ENCODE assay signal across 1 cellular context in the genomic region with DNA sequence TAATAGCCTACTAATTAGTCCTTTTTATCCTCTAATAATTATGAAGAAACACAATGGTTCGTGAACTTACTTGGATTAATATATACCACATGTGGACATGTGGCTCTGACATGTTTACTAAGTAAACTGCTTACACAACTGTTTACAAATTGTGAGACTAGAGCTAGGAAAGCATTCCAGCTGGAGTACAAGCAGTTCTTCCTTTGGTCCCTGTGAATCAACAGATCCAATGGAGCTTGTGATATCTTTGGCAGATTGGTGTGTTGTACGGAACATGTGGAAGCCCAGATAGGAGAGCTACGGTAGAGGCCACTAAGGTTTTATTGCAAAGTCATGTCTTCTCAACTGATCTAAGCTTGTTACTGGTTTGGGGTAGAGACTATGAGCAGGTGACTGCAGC.
A peak's percentile ranks its signal among the peaks of the same experiment; 100 is the strongest.
TF ChIP-seq lines count a peak whose summit lies in the region.

No MANE protein-coding gene starts in this region.

TF ChIP-seq in liver, 16 proteins besides CTCF, POLR2A, EP300 and RAD21 (continued from another document):
- peak; percentile 63 to 81 for TF ChIP-seq HNF4A (conservative IDR thresholded peaks at IDR 0.05)
- TF ChIP-seq, protein P1, sequence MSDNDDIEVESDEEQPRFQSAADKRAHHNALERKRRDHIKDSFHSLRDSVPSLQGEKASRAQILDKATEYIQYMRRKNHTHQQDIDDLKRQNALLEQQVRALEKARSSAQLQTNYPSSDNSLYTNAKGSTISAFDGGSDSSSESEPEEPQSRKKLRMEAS (IDR thresholded peaks at IDR 0.05) = peak; percentile 80
- peak; percentile 77 for TF ChIP-seq YY1 (IDR thresholded peaks at IDR 0.05)
- TF ChIP-seq GABPA (IDR thresholded peaks at IDR 0.05 in 1 of 2, conservative IDR thresholded peaks at IDR 0.05 in 1 of 2) = no peak
- peak; percentile 98 for TF ChIP-seq FOXA2 (IDR thresholded peaks at IDR 0.05)
- TF ChIP-seq HNF4G (IDR thresholded peaks at IDR 0.05) = no peak
- TF ChIP-seq RXRA (IDR thresholded peaks at IDR 0.05) = peak; percentile 72 to 87
- peak; percentile 95 for TF ChIP-seq FOXA1 (IDR thresholded peaks at IDR 0.05)
- TF ChIP-seq TAF1 (conservative IDR thresholded peaks at IDR 0.05) = no peak
- TF ChIP-seq JUND (IDR thresholded peaks at IDR 0.05) = peak; percentile 56 to 73
- TF ChIP-seq, protein P2, sequence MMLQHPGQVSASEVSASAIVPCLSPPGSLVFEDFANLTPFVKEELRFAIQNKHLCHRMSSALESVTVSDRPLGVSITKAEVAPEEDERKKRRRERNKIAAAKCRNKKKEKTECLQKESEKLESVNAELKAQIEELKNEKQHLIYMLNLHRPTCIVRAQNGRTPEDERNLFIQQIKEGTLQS (IDR thresholded peaks at IDR 0.05) = peak; percentile 16
- TF ChIP-seq, protein P3, sequence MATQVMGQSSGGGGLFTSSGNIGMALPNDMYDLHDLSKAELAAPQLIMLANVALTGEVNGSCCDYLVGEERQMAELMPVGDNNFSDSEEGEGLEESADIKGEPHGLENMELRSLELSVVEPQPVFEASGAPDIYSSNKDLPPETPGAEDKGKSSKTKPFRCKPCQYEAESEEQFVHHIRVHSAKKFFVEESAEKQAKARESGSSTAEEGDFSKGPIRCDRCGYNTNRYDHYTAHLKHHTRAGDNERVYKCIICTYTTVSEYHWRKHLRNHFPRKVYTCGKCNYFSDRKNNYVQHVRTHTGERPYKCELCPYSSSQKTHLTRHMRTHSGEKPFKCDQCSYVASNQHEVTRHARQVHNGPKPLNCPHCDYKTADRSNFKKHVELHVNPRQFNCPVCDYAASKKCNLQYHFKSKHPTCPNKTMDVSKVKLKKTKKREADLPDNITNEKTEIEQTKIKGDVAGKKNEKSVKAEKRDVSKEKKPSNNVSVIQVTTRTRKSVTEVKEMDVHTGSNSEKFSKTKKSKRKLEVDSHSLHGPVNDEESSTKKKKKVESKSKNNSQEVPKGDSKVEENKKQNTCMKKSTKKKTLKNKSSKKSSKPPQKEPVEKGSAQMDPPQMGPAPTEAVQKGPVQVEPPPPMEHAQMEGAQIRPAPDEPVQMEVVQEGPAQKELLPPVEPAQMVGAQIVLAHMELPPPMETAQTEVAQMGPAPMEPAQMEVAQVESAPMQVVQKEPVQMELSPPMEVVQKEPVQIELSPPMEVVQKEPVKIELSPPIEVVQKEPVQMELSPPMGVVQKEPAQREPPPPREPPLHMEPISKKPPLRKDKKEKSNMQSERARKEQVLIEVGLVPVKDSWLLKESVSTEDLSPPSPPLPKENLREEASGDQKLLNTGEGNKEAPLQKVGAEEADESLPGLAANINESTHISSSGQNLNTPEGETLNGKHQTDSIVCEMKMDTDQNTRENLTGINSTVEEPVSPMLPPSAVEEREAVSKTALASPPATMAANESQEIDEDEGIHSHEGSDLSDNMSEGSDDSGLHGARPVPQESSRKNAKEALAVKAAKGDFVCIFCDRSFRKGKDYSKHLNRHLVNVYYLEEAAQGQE (IDR thresholded peaks at IDR 0.05) = peak; percentile 59
- TF ChIP-seq EGR1 (IDR thresholded peaks at IDR 0.05; ENCODE audit: low read depth in 2 of 2) = peak in 1 of 2 donors; percentile 45
